9 cellular contexts compared by ENCODE assay signal in genomic region chr13:49998714-49999624, GRCh38. TPM values are rescaled to one million over a fixed set of nuclear protein-coding genes. Genes with fewer than 3 reads are reported as not detected.
DNase-seq lines count a peak whose midpoint lies in the region; ATAC-seq and TF ChIP-seq lines count a peak whose summit lies in the region.
"Had no signal": no experiment of that assay in that cellular context is flagged by ENCODE, and none has a peak within 500 bp of the region (broad histone marks: within the 10 kb centered on the region; RNA-seq: fewer than 3 reads in every experiment).

No MANE protein-coding gene starts in this region.

- H2AK9ac ChIP-seq in IMR-90 (replicated peaks; ENCODE audit: low read depth, low read length, poor library complexity) = no peak overlapping the region

- H3K9ac ChIP-seq in IMR-90 (ENCODE audit: low read depth, low read length) = no peak overlapping the region
- H3K9ac ChIP-seq in colonic mucosa (ENCODE audit: low read depth in 2 of 2, low read length in 2 of 2) = peak overlapping the region in 1 of 2 donors; percentile 85

- H2BK5ac ChIP-seq in IMR-90 (ENCODE audit: low read depth, low read length, poor library complexity, severe bottlenecking) = no peak overlapping the region

- no peak for DNase-seq in IMR-90
- DNase-seq in colonic mucosa = no peak
- DNase-seq in nephron progenitor cell = no peak
- no peak for DNase-seq in NCI-H187 (lab: John Stamatoyannopoulos, UW)
- no peak for DNase-seq in NCI-H146 treated with DMSO at 0.1 percent for 48 hours (lab: John Stamatoyannopoulos, UW; ENCODE audit: unreplicated experiment)
- DNase-seq: NCI-H524 had no signal

- POLR2A ChIA-PET in IMR-90 (lab: Charles Lee; ENCODE audit: unreplicated experiment) = no interaction called here

- peaks cover 8% of the 10 kb centered on the region for H3K9me1 ChIP-seq in IMR-90 (ENCODE audit: insufficient read depth, low read length)

- peak overlapping the region in 1 of 2 experiments; percentile 38; a peak in 1 of 4 replicates for H4K8ac ChIP-seq in IMR-90 (ENCODE audit: low read depth in 2 of 2, low read length in 2 of 2)

- H3K4me2 ChIP-seq in IMR-90 (ENCODE audit: low read depth, low read length) = peak overlapping the region; percentile 80

- no peak overlapping the region for H4K5ac ChIP-seq in IMR-90 (ENCODE audit: low read depth, low read length)

- H3K18ac ChIP-seq in IMR-90 (ENCODE audit: low read depth, low read length) = no peak overlapping the region

- H3K4me1 ChIP-seq in IMR-90 (ENCODE audit: control insufficient read depth, insufficient read depth, low read length) (peaks cover 4% of the 10 kb centered on the region), colonic mucosa (peaks cover 18% of the 10 kb centered on the region)

- H2AFZ ChIP-seq in IMR-90 (replicated peaks; ENCODE audit: low read length, poor library complexity) = no peak overlapping the region

- H3K14ac ChIP-seq in IMR-90 (replicated peaks; ENCODE audit: low read depth, low read length) = no peak overlapping the region

- no peak overlapping the region for H3K56ac ChIP-seq in IMR-90 (ENCODE audit: extremely low read depth, insufficient read depth, low read length)

- peaks cover 36% of the 10 kb centered on the region for H3K4me1 Mint-ChIP-seq in nephron progenitor cell

- H3K36me3 ChIP-seq in IMR-90 (ENCODE audit: control insufficient read depth, insufficient read depth, low read length) (peaks cover 14% of the 10 kb centered on the region), colonic mucosa (no peaks in the 10 kb centered on the region)

- in situ Hi-C loops in IMR-90 (cut with MboI; ENCODE audit: low sequenced_read_pairs) = loop anchor here (25.0 kb wide), 1 partner anchor 913 kb away; the partner anchor contains the start of gene RNASEH2B

- 71% methylated on average over 3 of the region's 22 CpGs; no CpG with 5 or more reads in 1 of the 2 experiments for WGBS in IMR-90 (ENCODE audit: extremely low coverage in 2 of 2, insufficient read length in 1 of 2), 2 experiments

- H2BK15ac ChIP-seq in IMR-90 (ENCODE audit: low read depth, low read length) = no peak overlapping the region

- peak overlapping the region; percentile 68; the same call in 1 of the 2 replicates for H3K23ac ChIP-seq in IMR-90 (ENCODE audit: low read depth, low read length)

- no peaks in the 10 kb centered on the region for H3K27me3 ChIP-seq in IMR-90 (ENCODE audit: control insufficient read depth, insufficient read depth, low read length)
- no peaks in the 10 kb centered on the region for H3K27me3 ChIP-seq in colonic mucosa

- no peak overlapping the region for H2AK5ac ChIP-seq in IMR-90 (ENCODE audit: low read depth, low read length)

- H2BK120ac ChIP-seq in IMR-90 (ENCODE audit: low read depth, low read length) = no peak overlapping the region

- dilution Hi-C loops in IMR-90 (cut with HindIII; ENCODE audit: low sequenced_read_pairs, unreplicated experiment) = no loop called here

- CTCF ChIA-PET in IMR-90 (lab: Yijun Ruan, JAX) = interaction anchor here (0.6 to 2.1 kb wide), 2 partner anchors 16 to 27 kb away, joined by 5 to 6 read pairs; partner anchors contain the start of gene KCNRG

- BruUV-seq in IMR-90 (replicated peaks; lab: Mats Ljungman, UMichigan) = TSS peak; percentile 36

- intact Hi-C loops in IMR-90 (cut with micrococcal nuclease) = loop anchor here (5.0 kb wide), 2 partner anchors 803 to 913 kb away; no protein-coding TSS in a partner anchor
- intact Hi-C loops in colonic mucosa (cut with DNase I) = loop anchor here (5.0 to 10.0 kb wide), 3 partner anchors 83 to 526 kb away; no protein-coding TSS in a partner anchor

- no peak overlapping the region for H3K4me3 ChIP-seq in IMR-90 (ENCODE audit: insufficient read depth, low read depth, low read length)
- peak overlapping the region; percentile 71 for H3K4me3 ChIP-seq in colonic mucosa

- H2BK20ac ChIP-seq in IMR-90 (ENCODE audit: low read depth, low read length) = no peak overlapping the region

- peaks cover 15 to 45% of the 10 kb centered on the region in 2 experiments for H3K79me1 ChIP-seq in IMR-90 (ENCODE audit: low read depth in 1 of 2, low read length in 2 of 2)

- H3K9me3 ChIP-seq in IMR-90 (ENCODE audit: control insufficient read depth, insufficient read depth, low read length) (no peaks in the 10 kb centered on the region), colonic mucosa (no peaks in the 10 kb centered on the region)

- no peak overlapping the region for H3K27ac Mint-ChIP-seq in nephron progenitor cell

- peaks cover under 1% of the 10 kb centered on the region for H3K9me3 Mint-ChIP-seq in nephron progenitor cell

- peaks cover 56% of the 10 kb centered on the region for H3K36me3 Mint-ChIP-seq in nephron progenitor cell (ENCODE audit: low read depth)

- H3K27ac ChIP-seq in C4-2B = peak overlapping the region; percentile 37
- no peak overlapping the region for H3K27ac ChIP-seq in IMR-90 (ENCODE audit: insufficient read depth, low read length)
- H3K27ac ChIP-seq in colonic mucosa = peak overlapping the region; percentile 99

- H3K4me3 Mint-ChIP-seq in nephron progenitor cell = peak overlapping the region; percentile 92

- ATAC-seq in IMR-90 (ENCODE audit: low read depth) = no peak
- no peak for ATAC-seq in HG03196 (IDR thresholded peaks at IDR 0.05; ENCODE audit: unreplicated experiment)
- ATAC-seq in HG03442 (IDR thresholded peaks at IDR 0.05; ENCODE audit: unreplicated experiment) = no peak

- TF ChIP-seq CTCF in C4-2B (conservative IDR thresholded peaks at IDR 0.05) (no peak), IMR-90 (conservative IDR thresholded peaks at IDR 0.05; ENCODE audit: low read depth, low read length) (no peak), colonic mucosa (IDR thresholded peaks at IDR 0.05) (no peak), nephron progenitor cell (IDR thresholded peaks at IDR 0.05) (no peak)

- no peaks in the 10 kb centered on the region for H3K27me3 Mint-ChIP-seq in nephron progenitor cell (ENCODE audit: low read depth, poor library complexity)

- no peak for TF ChIP-seq POLR2A in IMR-90 (IDR thresholded peaks at IDR 0.05; ENCODE audit: low read depth, low read length)

- no peak overlapping the region for H3K4ac ChIP-seq in IMR-90 (ENCODE audit: low read depth, low read length)

- no peak for TF ChIP-seq RAD21 in IMR-90 (IDR thresholded peaks at IDR 0.05; ENCODE audit: low read length)

- H4K20me1 ChIP-seq in IMR-90 (ENCODE audit: insufficient read depth, low read length) = peaks cover 5% of the 10 kb centered on the region; the same call in 1 of the 2 replicates

- H4K91ac ChIP-seq in IMR-90 (ENCODE audit: insufficient read depth, low read depth, low read length) = no peak overlapping the region

TF ChIP-seq in IMR-90, 13 proteins besides CTCF, POLR2A, EP300 and RAD21:
- TF ChIP-seq CEBPB (IDR thresholded peaks at IDR 0.05; ENCODE audit: low read depth, low read length) (no peak), USF2 (IDR thresholded peaks at IDR 0.05; ENCODE audit: low read depth, low read length) (no peak), MAFK (IDR thresholded peaks at IDR 0.05; ENCODE audit: low read depth, low read length) (no peak), MAZ (IDR thresholded peaks at IDR 0.05; ENCODE audit: borderline replicate concordance, low read depth, low read length) (no peak), CHD1 (IDR thresholded peaks at IDR 0.05; ENCODE audit: low read depth, low read length) (no peak), BHLHE40 (IDR thresholded peaks at IDR 0.05; ENCODE audit: low read depth, low read length) (no peak), SMC3 (IDR thresholded peaks at IDR 0.05; ENCODE audit: low read depth, low read length) (no peak), MXI1 (IDR thresholded peaks at IDR 0.05; ENCODE audit: borderline replicate concordance, low read depth, low read length) (no peak), NFE2L2 (IDR thresholded peaks at IDR 0.05; ENCODE audit: low read depth, low read length) (no peak), RFX5 (IDR thresholded peaks at IDR 0.05; ENCODE audit: low read depth, low read length) (no peak)

RNA-seq across cellular contexts. Expression of gene TRIM13, which starts 2.1 kb away (rescaled TPM):
- total RNA-seq in IMR-90 (2012; rRNA removed) (20.1 and 22.5 TPM in 2 replicates), colonic mucosa (10 to 100 TPM; 21.7 to 35.0 TPM)
- polyA plus RNA-seq in IMR-90 (2012; rRNA removed) = 10.2 and 12.0 TPM in 2 replicates
- polyA plus RNA-seq in IMR-90 (2012; cell fraction: cytosol; rRNA removed) = 2.5 and 3.8 TPM in 2 replicates
- 3.0 and 24.1 TPM in 2 replicates for polyA plus RNA-seq in IMR-90 (2012; cell fraction: nucleus; rRNA removed; ENCODE audit: low replicate concordance)

RNA-seq across cellular contexts. Expression of gene KCNRG, which starts 16.3 kb away (rescaled TPM):
- total RNA-seq in IMR-90 (2012; rRNA removed) = 2.7 and 5.0 TPM in 2 replicates
- 0.51 and 0.66 TPM in 2 replicates for polyA plus RNA-seq in IMR-90 (2012; rRNA removed)
- polyA plus RNA-seq in IMR-90 (2012; cell fraction: cytosol; rRNA removed) = 0.12 and 0.13 TPM in 2 replicates
- polyA plus RNA-seq in IMR-90 (2012; cell fraction: nucleus; rRNA removed; ENCODE audit: low replicate concordance) = 0.16 and 1.4 TPM in 2 replicates
- total RNA-seq in colonic mucosa = under 1 TPM; 0.30 to 0.40 TPM
